In the genomic region with DNA sequence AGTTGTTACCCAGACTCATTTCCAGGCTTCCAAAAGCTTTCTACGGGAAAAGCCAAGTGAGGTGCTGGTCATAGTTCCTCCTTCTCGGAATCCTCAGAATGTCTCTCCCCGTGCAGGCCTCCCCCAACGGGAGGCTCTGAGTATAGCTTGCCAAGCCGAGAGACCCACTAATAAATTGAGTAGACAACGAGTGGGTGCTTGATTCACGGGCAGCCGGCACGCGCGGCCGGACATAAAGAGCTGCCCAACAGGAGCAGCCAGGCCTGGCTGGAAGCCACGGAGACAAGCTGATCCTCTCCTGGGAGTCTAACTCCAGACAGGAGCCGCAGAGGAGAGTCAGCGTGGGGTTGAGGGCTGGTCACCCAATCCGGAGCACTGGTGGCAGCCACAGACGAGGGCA, we compare ENCODE assay signal across 1 cellular context.
TF ChIP-seq lines count a peak whose summit lies in the region.

No MANE protein-coding gene starts in this region.

TF ChIP-seq in IMR-90, 13 proteins besides CTCF, POLR2A, EP300 and RAD21 (continued from another document):
- TF ChIP-seq MAZ (IDR thresholded peaks at IDR 0.05; ENCODE audit: borderline replicate concordance, low read depth, low read length) (no peak), MXI1 (IDR thresholded peaks at IDR 0.05; ENCODE audit: borderline replicate concordance, low read depth, low read length) (no peak), CEBPB (IDR thresholded peaks at IDR 0.05; ENCODE audit: low read depth, low read length) (no peak)
